27 cellular contexts compared by ENCODE assay signal in the genomic region with DNA sequence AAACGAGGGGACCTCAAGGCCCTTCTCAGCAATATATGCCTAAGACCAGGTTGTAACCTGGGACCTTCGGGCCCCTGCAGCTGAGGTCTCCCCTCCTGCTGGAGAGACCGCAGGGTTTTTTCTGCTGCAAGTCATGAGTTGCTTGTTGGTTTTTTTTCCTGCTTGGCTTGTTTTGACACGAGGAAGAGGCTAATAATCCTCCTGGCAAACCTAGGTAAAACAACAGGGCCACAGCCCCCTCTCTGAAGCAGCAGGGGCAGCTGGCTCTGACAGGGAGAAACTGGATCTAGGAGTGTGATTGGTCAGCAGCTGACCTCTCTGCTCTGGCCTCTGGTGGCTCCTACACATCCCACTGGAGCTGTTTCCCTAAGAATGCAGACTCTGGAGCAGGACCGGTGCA.
DNase-seq lines count a peak whose midpoint lies in the region; ATAC-seq and TF ChIP-seq lines count a peak whose summit lies in the region.
"Had no signal": no experiment of that assay in that cellular context is flagged by ENCODE, and none has a peak within 500 bp of the region (broad histone marks: within the 10 kb centered on the region; RNA-seq: fewer than 3 reads in every experiment).

No MANE protein-coding gene starts in this region.

- H3K4me1 ChIP-seq in esophagus squamous epithelium = peaks cover 49 to 93% (median 54%) of the 10 kb centered on the region in 3 donors
- H3K4me1 ChIP-seq in neutrophil (ENCODE audit: control insufficient read depth in 1 of 2, insufficient read depth in 1 of 2, low read depth in 1 of 2, low read length in 1 of 2) = peaks cover 28 to 50% of the 10 kb centered on the region in 2 experiments

- H3K36me3 ChIP-seq in esophagus squamous epithelium (peaks cover 0 to 12% (median 0%) of the 10 kb centered on the region in 3 donors), neutrophil (peaks cover 3% of the 10 kb centered on the region)
- H3K36me3 ChIP-seq: thoracic aorta had no signal

- 23 to 46% methylated on average over 1 to 5 of the region's 5 CpGs for WGBS in esophagus squamous epithelium, 2 donors

- TF ChIP-seq POLR2A in esophagus squamous epithelium (IDR thresholded peaks at IDR 0.05) = no peak

- no peak for DNase-seq in LNCaP clone FGC (ENCODE audit: low read depth)
- no peak for DNase-seq in esophagus squamous epithelium (lab: John Stamatoyannopoulos, UW)
- DNase-seq in stimulated activated CD4-positive, alpha-beta T cell treated with anti-CD3 and anti-CD28 coated beads, Interleukin-4, amount 100 ng/mL, for 4 hours = no peak
- no peak for DNase-seq in hepatic stellate cell (ENCODE audit: low spot score)
- DNase-seq in HK-2 (ENCODE audit: unreplicated experiment) = no peak
- DNase-seq: activated B cell treated with CpG ODN at 0.5 μM for 24 hours; aorta; caudate nucleus; H9; MG63; mucosa of descending colon; NCI-H1105 treated with DMSO at 0.1 percent for 48 hours; NCI-H2029 treated with DMSO at 0.1 percent for 48 hours; NCI-H526; NK-92 treated with Interleukin-12 subunit alpha and Interleukin-12 subunit beta, amount 100 ng/mL, for 24 hours; PC-9; Right ventricle myocardium superior; stimulated activated CD4-positive, alpha-beta T cell treated with anti-CD3 and anti-CD28 coated beads, Interleukin-15, amount 100 ng/mL, for 24 hours; stimulated activated naive CD4-positive, alpha-beta T cell treated with Interleukin-2 at 50 U/mL for 16 hours; T1000 had no signal

- 0 out of 2 replicates have a peak overlapping the region, but pooled peaks have one; percentile 10 for H3K4me3 ChIP-seq in LNCaP clone FGC (ENCODE audit: low read depth, low read length)
- H3K4me3 ChIP-seq in esophagus squamous epithelium = no peak overlapping the region
- no peak overlapping the region for H3K4me3 ChIP-seq in neutrophil (ENCODE audit: low read depth in 1 of 2, low read length in 1 of 2)
- H3K4me3 ChIP-seq: MG63, mucosa of descending colon, PC-9, thoracic aorta had no signal

- peak overlapping the region; percentile 45 for H3K27ac ChIP-seq in C4-2B
- peak overlapping the region; percentile 51 to 86 (median 76) for H3K27ac ChIP-seq in esophagus squamous epithelium
- H3K27ac ChIP-seq in neutrophil = peak overlapping the region; percentile 61
- H3K27ac ChIP-seq: PC-9, thoracic aorta had no signal

- intact Hi-C loops in esophagus squamous epithelium (cut with DNase I) = no loop called here

- H3K27me3 ChIP-seq in esophagus squamous epithelium (no peaks in the 10 kb centered on the region), neutrophil (no peaks in the 10 kb centered on the region)
- H3K27me3 ChIP-seq: MG63 had no signal

- TF ChIP-seq CTCF in C4-2B (conservative IDR thresholded peaks at IDR 0.05) (no peak), LNCaP clone FGC (IDR thresholded peaks at IDR 0.05; ENCODE audit: control insufficient read depth, extremely low read depth, insufficient read depth) (no peak), esophagus squamous epithelium (IDR thresholded peaks at IDR 0.05) (peak in 1 of 6 experiments; percentile 20), neutrophil (IDR thresholded peaks at IDR 0.05) (no peak)

- no peak for ATAC-seq in activated CD4-positive, CD25-positive, alpha-beta regulatory T cell treated with anti-CD3 and anti-CD28 coated beads, Interleukin-2, amount 50 U/mL, for 24 hours
- ATAC-seq: activated naive CD4-positive, alpha-beta T cell treated with anti-CD3 and anti-CD28 coated beads, Interleukin-2, amount 50 U/mL, for 72 hours; activated T-helper 17 cell treated with anti-CD3 and anti-CD28 coated beads, Interleukin-2, amount 50 U/mL, for 72 hours; mucosa of descending colon; sciatic nerve had no signal

- H3K9me3 ChIP-seq in esophagus squamous epithelium (no peaks in the 10 kb centered on the region), neutrophil (no peaks in the 10 kb centered on the region)
- H3K9me3 ChIP-seq: MG63, mucosa of descending colon, thoracic aorta had no signal
